ENCODE assay signal across 31 cellular contexts in genomic region chr5:17709011-17709710, GRCh38.
"Had no signal": no experiment of that assay in that cellular context is flagged by ENCODE, and none has a peak within 500 bp of the region (broad histone marks: within the 10 kb centered on the region; RNA-seq: fewer than 3 reads in every experiment).

No MANE protein-coding gene starts in this region.

- H3K4me3 ChIP-seq: pancreas, prostate gland, right atrium auricular region, skin epidermis, smooth muscle cell, spleen, suprapubic skin, testis, tibial artery, transverse colon, upper lobe of left lung, uterus had no signal

- H3K4me2 ChIP-seq: smooth muscle cell had no signal

- H3K9me3 Mint-ChIP-seq: nephron progenitor cell; stimulated activated memory B cell treated with anti-CD40 and anti-IgM and Interleukin-4, amounts not matched to agents 10 μg/mL and 1 μg/mL and 100 μg/mL, for 72 hours had no signal

- H3K36me3 Mint-ChIP-seq: naive B cell; natural killer cell treated with Interleukin-12 subunit alpha and Interleukin-12 subunit beta and Interleukin-15 and Interleukin-18, amount 100 ng/mL, for 72 hours; stimulated activated memory B cell treated with anti-CD40 and anti-IgM and Interleukin-4, amounts not matched to agents 10 μg/mL and 1 μg/mL and 100 μg/mL, for 72 hours had no signal

- H3K27ac ChIP-seq: neutrophil, pancreas, prostate gland, right atrium auricular region, skin epidermis, spleen, suprapubic skin, testis, tibial artery, transverse colon, upper lobe of left lung, uterus had no signal

- H3K4me1 Mint-ChIP-seq: naive B cell; naive thymus-derived CD8-positive, alpha-beta T cell; nephron progenitor cell; neural crest cell; stimulated activated naive CD8-positive, alpha-beta T cell treated with anti-CD3 and anti-CD28 coated beads, Interleukin-15, amount 100 ng/mL, for 72 hours had no signal

- H3K9me3 ChIP-seq: neutrophil, pancreas, prostate gland, suprapubic skin, testis, tibial artery, transverse colon, upper lobe of left lung, uterus had no signal

- H3K27me3 ChIP-seq: neutrophil, pancreas, right atrium auricular region, spleen, suprapubic skin, testis, tibial artery, transverse colon, upper lobe of left lung, uterus had no signal

- ATAC-seq: naive thymus-derived CD8-positive, alpha-beta T cell; natural killer cell treated with Interleukin-12 subunit alpha and Interleukin-12 subunit beta and Interleukin-15 and Interleukin-18, amount 100 ng/mL, for 72 hours; pancreas; sciatic nerve; stimulated activated memory B cell treated with anti-CD40 and anti-IgM and Interleukin-4, amounts not matched to agents 10 μg/mL and 1 μg/mL and 100 μg/mL, for 72 hours; stimulated activated naive CD8-positive, alpha-beta T cell treated with anti-CD3 and anti-CD28 coated beads, Interleukin-15, amount 100 ng/mL, for 72 hours; stimulated activated naive CD8-positive, alpha-beta T cell treated with anti-CD3 and anti-CD28 coated beads, Interleukin-15, Interleukin-2, amounts not matched to agents 100 U/mL and 50 U/mL, for 24 hours had no signal

- H3K4me1 ChIP-seq: pancreas, prostate gland, right atrium auricular region, spleen, suprapubic skin, testis, tibial artery, transverse colon, upper lobe of left lung, uterus had no signal

- H3K36me3 ChIP-seq: neutrophil, pancreas, prostate gland, right atrium auricular region, spleen, suprapubic skin, tibial artery, transverse colon, upper lobe of left lung, uterus had no signal

- H3K27me3 Mint-ChIP-seq: naive B cell; naive thymus-derived CD8-positive, alpha-beta T cell; natural killer cell treated with Interleukin-12 subunit alpha and Interleukin-12 subunit beta and Interleukin-15 and Interleukin-18, amount 100 ng/mL, for 72 hours; stimulated activated memory B cell treated with anti-CD40 and anti-IgM and Interleukin-4, amounts not matched to agents 10 μg/mL and 1 μg/mL and 100 μg/mL, for 72 hours; stimulated activated naive CD8-positive, alpha-beta T cell treated with anti-CD3 and anti-CD28 coated beads, Interleukin-15, amount 100 ng/mL, for 72 hours had no signal

- H3K27ac Mint-ChIP-seq: naive thymus-derived CD8-positive, alpha-beta T cell; natural killer cell treated with Interleukin-12 subunit alpha and Interleukin-12 subunit beta and Interleukin-15 and Interleukin-18, amount 100 ng/mL, for 72 hours; nephron progenitor cell; stimulated activated memory B cell treated with anti-CD40 and anti-IgM and Interleukin-4, amounts not matched to agents 10 μg/mL and 1 μg/mL and 100 μg/mL, for 72 hours; stimulated activated naive CD8-positive, alpha-beta T cell treated with anti-CD3 and anti-CD28 coated beads, Interleukin-15, amount 100 ng/mL, for 72 hours had no signal

- DNase-seq: naive B cell; naive thymus-derived CD8-positive, alpha-beta T cell; nephron progenitor cell; nucleus accumbens; pancreas; retina; spleen; stimulated activated CD4-positive, alpha-beta T cell treated with anti-CD3 and anti-CD28 coated beads, Interleukin-12 subunit alpha, Interleukin-12 subunit beta, amount 100 ng/mL, for 4 hours; stimulated activated CD4-positive, alpha-beta T cell treated with anti-CD3 and anti-CD28 coated beads, Interleukin-1b, Interleukin-23, amount 100 ng/mL, for 48 hours; stimulated activated CD4-positive, alpha-beta T cell treated with anti-CD3 and anti-CD28 coated beads, Interleukin-4, amount 100 ng/mL, for 1 hour; stimulated activated CD4-positive, alpha-beta T cell treated with anti-CD3 and anti-CD28 coated beads, Interleukin-4, amount 100 ng/mL, for 4 hours; stimulated activated CD8-positive, alpha-beta memory T cell treated with anti-CD3 and anti-CD28 coated beads, Interleukin-4, amount 100 ng/mL, for 48 hours; stimulated activated naive CD4-positive, alpha-beta T cell; stimulated activated naive CD8-positive, alpha-beta T cell treated with anti-CD3 and anti-CD28 coated beads, Interleukin-15, amount 100 ng/mL, for 72 hours; stimulated activated naive CD8-positive, alpha-beta T cell treated with anti-CD3 and anti-CD28 coated beads, Interleukin-15, Interleukin-2, amounts not matched to agents 100 U/mL and 50 U/mL, for 24 hours; substantia nigra; testis; tibial artery; transverse colon; upper lobe of left lung; uterus had no signal

- H3K4me3 Mint-ChIP-seq: naive B cell; naive thymus-derived CD8-positive, alpha-beta T cell; natural killer cell treated with Interleukin-12 subunit alpha and Interleukin-12 subunit beta and Interleukin-15 and Interleukin-18, amount 100 ng/mL, for 72 hours; nephron progenitor cell; neural crest cell; stimulated activated memory B cell treated with anti-CD40 and anti-IgM and Interleukin-4, amounts not matched to agents 10 μg/mL and 1 μg/mL and 100 μg/mL, for 72 hours; stimulated activated naive CD8-positive, alpha-beta T cell treated with anti-CD3 and anti-CD28 coated beads, Interleukin-15, amount 100 ng/mL, for 72 hours had no signal
